In genomic region chr9:86342269-86342668, GRCh38 we compare ENCODE assay signal across 27 cellular contexts.
"Had no signal": no experiment of that assay in that cellular context is flagged by ENCODE, and none has a peak within 500 bp of the region (broad histone marks: within the 10 kb centered on the region; RNA-seq: fewer than 3 reads in every experiment).

No MANE protein-coding gene starts in this region.

- H3K4me3 Mint-ChIP-seq: activated CD8-positive, alpha-beta T cell treated with anti-CD3 and anti-CD28 coated beads, Interleukin-2, amount 10 ng/mL, durations not matched to agents 7 days and 5 days; activated naive CD8-positive, alpha-beta T cell treated with anti-CD3 and anti-CD28 coated beads, Interleukin-2, amount 50 U/mL, for 24 hours; brain; T-cell had no signal

- H3K4me1 ChIP-seq: Peyer's patch had no signal

- DNase-seq: activated CD4-positive, alpha-beta T cell treated with anti-CD3 and anti-CD28 coated beads for 48 hours; activated CD4-positive, alpha-beta T cell treated with anti-CD3 and anti-CD28 coated beads, Interleukin-2, amount 50 U/mL, for 4 hours; activated CD8-positive, alpha-beta memory T cell treated with anti-CD3 and anti-CD28 coated beads, Interleukin-2, amount 50 U/mL, for 48 hours; activated CD8-positive, alpha-beta T cell treated with anti-CD3 and anti-CD28 coated beads, Interleukin-2, amount 10 ng/mL, durations not matched to agents 7 days and 5 days; activated effector memory CD4-positive, alpha-beta T cell treated with anti-CD3 and anti-CD28 coated beads, Interleukin-2, amount 50 U/mL, for 16 hours; activated naive CD4-positive, alpha-beta T cell treated with Interleukin-2 at 50 U/mL for 16 hours; activated naive CD8-positive, alpha-beta T cell treated with anti-CD3 and anti-CD28 coated beads, Interleukin-2, amount 50 U/mL, for 24 hours; activated T-cell treated with anti-CD3 and anti-CD28 coated beads, Interleukin-2, amount 50 U/mL, for 1 hour; amniotic stem cell; KG1; NCI-H1092; NCI-H1930; NCI-H2171; NCI-H2227 treated with DMSO at 0.1 percent for 48 hours; NCI-H446 treated with DMSO at 0.1 percent for 48 hours; NCI-H524 treated with DMSO at 0.1 percent for 48 hours; NCI-H748 treated with DMSO at 0.1 percent for 48 hours; NK-92 treated with Interleukin-12 subunit alpha and Interleukin-12 subunit beta, amount 100 ng/mL, for 24 hours; OCI-M1; Peyer's patch; T-cell had no signal

- FAIRE-seq: astrocyte had no signal

- H3K27ac ChIP-seq: Peyer's patch, RWPE1, SK-N-MC, VCaP had no signal

- H3K4me3 ChIP-seq: Peyer's patch, SK-N-MC had no signal

- H3K9me3 ChIP-seq: Peyer's patch had no signal

- H3K27me3 ChIP-seq: Peyer's patch had no signal

- H3K27me3 Mint-ChIP-seq: activated naive CD8-positive, alpha-beta T cell treated with anti-CD3 and anti-CD28 coated beads, Interleukin-2, amount 50 U/mL, for 24 hours; brain; T-cell had no signal

- ATAC-seq: activated CD8-positive, alpha-beta T cell treated with anti-CD3 and anti-CD28 coated beads, Interleukin-2, amount 10 ng/mL, durations not matched to agents 7 days and 5 days; activated naive CD4-positive, alpha-beta T cell treated with anti-CD3 and anti-CD28 coated beads, Interleukin-2, amount 50 U/mL, for 72 hours; activated naive CD8-positive, alpha-beta T cell treated with anti-CD3 and anti-CD28 coated beads, Interleukin-2, amount 50 U/mL, for 24 hours; T-cell had no signal

- H3K27ac Mint-ChIP-seq: activated CD8-positive, alpha-beta T cell treated with anti-CD3 and anti-CD28 coated beads, Interleukin-2, amount 10 ng/mL, durations not matched to agents 7 days and 5 days; activated naive CD4-positive, alpha-beta T cell treated with anti-CD3 and anti-CD28 coated beads, Interleukin-2, amount 50 U/mL, for 72 hours had no signal
